11 cellular contexts compared by ENCODE assay signal in genomic region chr15:74786081-74786480, GRCh38. TPM values are rescaled to one million over a fixed set of nuclear protein-coding genes. Genes with fewer than 3 reads are reported as not detected.
DNase-seq lines count a peak whose midpoint lies in the region; ATAC-seq and TF ChIP-seq lines count a peak whose summit lies in the region.
"Not testable (repeated sequence)": the region's sequence is repeated elsewhere in the genome, so short reads cannot be mapped to it uniquely, and the experiment has no call there.
"Had no signal": no experiment of that assay in that cellular context is flagged by ENCODE, and none has a peak within 500 bp of the region (broad histone marks: within the 10 kb centered on the region; RNA-seq: fewer than 3 reads in every experiment).

No MANE protein-coding gene starts in this region.

- H3K9me3 ChIP-seq in CD8-positive, alpha-beta memory T cell (ENCODE audit: low read length); MM.1S (replicated peaks; ENCODE audit: insufficient read depth, low read length); lower lobe of right lung; psoas muscle; thymus (ENCODE audit: control insufficient read depth): not testable (repeated sequence)

- H3K9me3 Mint-ChIP-seq in CD8-positive, alpha-beta memory T cell; activated CD4-positive, alpha-beta T cell treated with anti-CD3 and anti-CD28 coated beads, Interleukin-2, amount 10 ng/mL, durations not matched to agents 24 days and 14 days; activated naive CD8-positive, alpha-beta T cell treated with anti-CD3 and anti-CD28 coated beads for 36 hours; effector memory CD8-positive, alpha-beta T cell: not testable (repeated sequence)

- H3K4me2 ChIP-seq in MM.1S (ENCODE audit: low read depth, low read length) = peak overlapping the region; percentile 99

- 36 to 45% (median 38%) methylated on average over 12 of the region's 12 CpGs for WGBS in psoas muscle, 3 donors
- WGBS in thymus = 89% methylated on average over 12 of the region's 12 CpGs

- ATAC-seq in effector memory CD8-positive, alpha-beta T cell (replicated peaks); lower lobe of right lung: not testable (repeated sequence)
- peak in 3 of 4 donors; percentile 22 to 56 (median 37) for ATAC-seq in psoas muscle

- peaks cover 91% of the 10 kb centered on the region for H3F3A ChIP-seq in MM.1S (ENCODE audit: insufficient read depth, low read length)

- peak overlapping the region; percentile 89 for H3K9ac ChIP-seq in MM.1S (ENCODE audit: low read length)

- CTCF ChIA-PET in CD8-positive, alpha-beta memory T cell (lab: Charles Lee) = interaction anchor here (2.2 to 15.8 kb wide), 3 partner anchors 10 to 39 kb away, joined by 4 to 1086 read pairs (median 100); partner anchors contain the start of gene CSK

- peak overlapping the region; percentile 69 for H3K27ac ChIP-seq in CD8-positive, alpha-beta memory T cell (ENCODE audit: low read depth, low read length)
- H3K27ac ChIP-seq in MM.1S (ENCODE audit: low read length) = peak overlapping the region; percentile 95
- peak overlapping the region; percentile 85 for H3K27ac ChIP-seq in lower lobe of right lung
- H3K27ac ChIP-seq in psoas muscle = peak overlapping the region; percentile 75
- H3K27ac ChIP-seq in thymus (ENCODE audit: low read depth) = peak overlapping the region; percentile 98

- not testable (repeated sequence) for DNase-seq in CD8-positive, alpha-beta memory T cell; MM.1S; activated CD4-positive, alpha-beta T cell treated with anti-CD3 and anti-CD28 coated beads, Interleukin-2, amount 10 ng/mL, durations not matched to agents 24 days and 14 days; activated naive CD8-positive, alpha-beta T cell treated with anti-CD3 and anti-CD28 coated beads for 36 hours; effector memory CD8-positive, alpha-beta T cell; lower lobe of right lung; psoas muscle

- H3K4me3 Mint-ChIP-seq in CD8-positive, alpha-beta memory T cell = peak overlapping the region; percentile 85 to 97 (median 91)
- peak overlapping the region; percentile 96 for H3K4me3 Mint-ChIP-seq in activated CD4-positive, alpha-beta T cell treated with anti-CD3 and anti-CD28 coated beads, Interleukin-2, amount 10 ng/mL, durations not matched to agents 24 days and 14 days
- H3K4me3 Mint-ChIP-seq in activated naive CD8-positive, alpha-beta T cell treated with anti-CD3 and anti-CD28 coated beads for 36 hours = peak overlapping the region; percentile 89
- H3K4me3 Mint-ChIP-seq in effector memory CD8-positive, alpha-beta T cell = peak overlapping the region; percentile 80 to 82

- not testable (repeated sequence) for H3K9me2 ChIP-seq in MM.1S (replicated peaks; ENCODE audit: insufficient read depth, low read length)

- H3K27me3 ChIP-seq in CD8-positive, alpha-beta memory T cell (ENCODE audit: insufficient read depth, low read length, poor library complexity, severe bottlenecking); MM.1S (replicated peaks; ENCODE audit: insufficient read depth, low read length); lower lobe of right lung (ENCODE audit: low read depth); psoas muscle (ENCODE audit: insufficient read depth in 3 of 3, low read length in 2 of 3); thymus (ENCODE audit: control insufficient read depth, insufficient read depth): not testable (repeated sequence)

- intact Hi-C loops in activated CD4-positive, alpha-beta T cell treated with anti-CD3 and anti-CD28 coated beads, Interleukin-2, amount 10 ng/mL, durations not matched to agents 24 days and 14 days (cut with micrococcal nuclease) = loop anchor here (2.0 to 10.0 kb wide), 8 partner anchors 15 to 839 kb away; partner anchors contain the start of genes C15orf39, COX5A, RPP25 and SIN3A
- intact Hi-C loops in lower lobe of right lung (cut with DNase I); psoas muscle (cut with DNase I): not testable (repeated sequence)

- H3K27me3 Mint-ChIP-seq in CD8-positive, alpha-beta memory T cell; activated CD4-positive, alpha-beta T cell treated with anti-CD3 and anti-CD28 coated beads, Interleukin-2, amount 10 ng/mL, durations not matched to agents 24 days and 14 days; activated naive CD8-positive, alpha-beta T cell treated with anti-CD3 and anti-CD28 coated beads for 36 hours; effector memory CD8-positive, alpha-beta T cell: not testable (repeated sequence)

- H4K20me1 ChIP-seq in MM.1S (ENCODE audit: insufficient read depth, low read length) = not testable (repeated sequence)

- peaks cover 0 to 38% (median 4%) of the 10 kb centered on the region in 3 donors for H3K36me3 Mint-ChIP-seq in CD8-positive, alpha-beta memory T cell
- peaks cover 63% of the 10 kb centered on the region for H3K36me3 Mint-ChIP-seq in activated CD4-positive, alpha-beta T cell treated with anti-CD3 and anti-CD28 coated beads, Interleukin-2, amount 10 ng/mL, durations not matched to agents 24 days and 14 days (ENCODE audit: low read depth)
- peaks cover 62% of the 10 kb centered on the region for H3K36me3 Mint-ChIP-seq in activated naive CD8-positive, alpha-beta T cell treated with anti-CD3 and anti-CD28 coated beads for 36 hours
- H3K36me3 Mint-ChIP-seq in effector memory CD8-positive, alpha-beta T cell (ENCODE audit: insufficient read depth) = peaks cover 87% of the 10 kb centered on the region

- H3K36me3 ChIP-seq in CD8-positive, alpha-beta memory T cell (ENCODE audit: insufficient read depth, low read length); MM.1S (replicated peaks; ENCODE audit: insufficient read depth, low read length); lower lobe of right lung; psoas muscle (ENCODE audit: insufficient read depth in 1 of 2, low read depth in 1 of 2); thymus (ENCODE audit: control insufficient read depth, insufficient read depth): not testable (repeated sequence)

- not testable (repeated sequence) for TF ChIP-seq CTCF in MM.1S (IDR thresholded peaks at IDR 0.05; ENCODE audit: low read length); lower lobe of right lung (IDR thresholded peaks at IDR 0.05); psoas muscle (IDR thresholded peaks at IDR 0.05)

- H3K4me1 ChIP-seq in CD8-positive, alpha-beta memory T cell (ENCODE audit: insufficient read depth, low read length) = peaks cover 66% of the 10 kb centered on the region
- H3K4me1 ChIP-seq in MM.1S (ENCODE audit: low read length) (peaks cover 57% of the 10 kb centered on the region), lower lobe of right lung (peaks cover 90% of the 10 kb centered on the region), psoas muscle (peaks cover 88% of the 10 kb centered on the region), thymus (ENCODE audit: control insufficient read depth, insufficient read depth, low read length) (peaks cover 73% of the 10 kb centered on the region)

- H3K27ac Mint-ChIP-seq in CD8-positive, alpha-beta memory T cell = peak overlapping the region; percentile 92 to 99 (median 98)
- peak overlapping the region; percentile 98 for H3K27ac Mint-ChIP-seq in activated CD4-positive, alpha-beta T cell treated with anti-CD3 and anti-CD28 coated beads, Interleukin-2, amount 10 ng/mL, durations not matched to agents 24 days and 14 days
- peak overlapping the region; percentile 99 for H3K27ac Mint-ChIP-seq in activated naive CD8-positive, alpha-beta T cell treated with anti-CD3 and anti-CD28 coated beads for 36 hours
- H3K27ac Mint-ChIP-seq in effector memory CD8-positive, alpha-beta T cell = peak overlapping the region; percentile 82 to 90

- not testable (repeated sequence) for H2AFZ ChIP-seq in MM.1S (ENCODE audit: low read length)

- H3K79me2 ChIP-seq in MM.1S (ENCODE audit: low read length) = peaks cover 81% of the 10 kb centered on the region

- H3K4me3 ChIP-seq in CD8-positive, alpha-beta memory T cell (ENCODE audit: low read length) = peak overlapping the region; percentile 80
- H3K4me3 ChIP-seq in MM.1S (ENCODE audit: low read length) (peak overlapping the region; percentile 39), lower lobe of right lung (peak overlapping the region; percentile 44), thymus (ENCODE audit: low read length) (peak overlapping the region; percentile 14)
- not testable (repeated sequence) for H3K4me3 ChIP-seq in psoas muscle

- POLR2A ChIA-PET in CD8-positive, alpha-beta memory T cell (lab: Charles Lee) = interaction anchor here (0.5 to 3.9 kb wide), 4 partner anchors 9 to 170 kb away, joined by 3 to 31 read pairs (median 7); partner anchors contain the start of genes CLK3 and COX5A

- peaks cover 69 to 81% (median 75%) of the 10 kb centered on the region in 3 donors for H3K4me1 Mint-ChIP-seq in CD8-positive, alpha-beta memory T cell
- peaks cover 61% of the 10 kb centered on the region for H3K4me1 Mint-ChIP-seq in activated CD4-positive, alpha-beta T cell treated with anti-CD3 and anti-CD28 coated beads, Interleukin-2, amount 10 ng/mL, durations not matched to agents 24 days and 14 days
- H3K4me1 Mint-ChIP-seq in activated naive CD8-positive, alpha-beta T cell treated with anti-CD3 and anti-CD28 coated beads for 36 hours = peaks cover 48% of the 10 kb centered on the region
- peaks cover 73 to 76% of the 10 kb centered on the region in 2 donors for H3K4me1 Mint-ChIP-seq in effector memory CD8-positive, alpha-beta T cell (ENCODE audit: low read depth in 2 of 2)

RNA-seq across cellular contexts. Expression of gene CSK, which starts 4.2 kb away (rescaled TPM):
- total RNA-seq in CD8-positive, alpha-beta memory T cell = 100 to 1,000 TPM; 288 to 294 TPM
- polyA plus RNA-seq in CD8-positive, alpha-beta memory T cell = 154 TPM
- 332 and 340 TPM in 2 replicates for total RNA-seq in activated CD4-positive, alpha-beta T cell treated with anti-CD3 and anti-CD28 coated beads, Interleukin-2, amount 10 ng/mL, durations not matched to agents 24 days and 14 days
- 100 to 1,000 TPM; 308 to 310 TPM for total RNA-seq in activated naive CD8-positive, alpha-beta T cell treated with anti-CD3 and anti-CD28 coated beads for 36 hours
- total RNA-seq in lower lobe of right lung = 83.8 TPM
- 10 to 100 TPM; 15.5 to 23.8 (median 17.9) TPM for total RNA-seq in psoas muscle
- polyA plus RNA-seq in psoas muscle = 10 to 100 TPM; 12.2 to 29.6 (median 15.1) TPM
- 94.4 TPM for polyA plus RNA-seq in thymus

RNA-seq across cellular contexts. Expression of gene LMAN1L, which starts 26.6 kb away (rescaled TPM):
- total RNA-seq in CD8-positive, alpha-beta memory T cell = under 1 TPM in 1 of 2 experiments, not detected in 1; 0.27 TPM
- not detected for polyA plus RNA-seq in CD8-positive, alpha-beta memory T cell
- total RNA-seq in activated CD4-positive, alpha-beta T cell treated with anti-CD3 and anti-CD28 coated beads, Interleukin-2, amount 10 ng/mL, durations not matched to agents 24 days and 14 days = 0.33 and 0.36 TPM in 2 replicates
- total RNA-seq in activated naive CD8-positive, alpha-beta T cell treated with anti-CD3 and anti-CD28 coated beads for 36 hours = under 1 TPM; 0.14 to 0.33 TPM
- total RNA-seq in lower lobe of right lung (not detected), psoas muscle (under 1 TPM in 2 of 4 donors, not detected in 2; 0.36 to 0.66 TPM)
- polyA plus RNA-seq in psoas muscle (not detected), thymus (0.41 TPM)
- total RNA-seq: kidney epithelial cell, WTC11 had no signal

RNA-seq across cellular contexts. Expression of gene CYP1A2, which starts 37.4 kb away (rescaled TPM):
- total RNA-seq in CD8-positive, alpha-beta memory T cell = not detected
- polyA plus RNA-seq in CD8-positive, alpha-beta memory T cell = not detected
- total RNA-seq in activated CD4-positive, alpha-beta T cell treated with anti-CD3 and anti-CD28 coated beads, Interleukin-2, amount 10 ng/mL, durations not matched to agents 24 days and 14 days = not detected in 2 replicates
- not detected for total RNA-seq in activated naive CD8-positive, alpha-beta T cell treated with anti-CD3 and anti-CD28 coated beads for 36 hours
- total RNA-seq in lower lobe of right lung (not detected), psoas muscle (not detected)
- polyA plus RNA-seq in psoas muscle (under 1 TPM in 1 of 3 donors, not detected in 2; 0.03 TPM), thymus (0.05 TPM)
- total RNA-seq: kidney epithelial cell, Right ventricle myocardium superior, WTC11 had no signal

RNA-seq across cellular contexts. Expression of gene CPLX3, which starts 40.3 kb away (rescaled TPM):
- total RNA-seq in CD8-positive, alpha-beta memory T cell = not detected
- polyA plus RNA-seq in CD8-positive, alpha-beta memory T cell = not detected
- total RNA-seq in activated CD4-positive, alpha-beta T cell treated with anti-CD3 and anti-CD28 coated beads, Interleukin-2, amount 10 ng/mL, durations not matched to agents 24 days and 14 days = 0.09 TPM in 2 replicates
- total RNA-seq in activated naive CD8-positive, alpha-beta T cell treated with anti-CD3 and anti-CD28 coated beads for 36 hours = under 1 TPM in 1 of 2 experiments, not detected in 1; 0.19 TPM
- total RNA-seq in lower lobe of right lung (not detected), psoas muscle (under 1 TPM in 1 of 4 donors, not detected in 3; 0.19 TPM)
- polyA plus RNA-seq in psoas muscle (under 1 TPM in 2 of 3 donors, not detected in 1; 0.03 to 0.04 TPM), thymus (1.1 TPM)
- total RNA-seq: kidney epithelial cell had no signal

RNA-seq across cellular contexts. Expression of gene ULK3, which starts 56.9 kb away (rescaled TPM):
- total RNA-seq in CD8-positive, alpha-beta memory T cell = 10 to 100 TPM; 53.9 to 60.1 TPM
- polyA plus RNA-seq in CD8-positive, alpha-beta memory T cell = 43.1 TPM
- total RNA-seq in activated CD4-positive, alpha-beta T cell treated with anti-CD3 and anti-CD28 coated beads, Interleukin-2, amount 10 ng/mL, durations not matched to agents 24 days and 14 days = 52.6 and 57.3 TPM in 2 replicates
- total RNA-seq in activated naive CD8-positive, alpha-beta T cell treated with anti-CD3 and anti-CD28 coated beads for 36 hours = 10 to 100 TPM; 41.1 to 49.9 TPM
- 40.3 TPM for total RNA-seq in lower lobe of right lung
- 10 to 100 TPM; 17.7 to 34.5 (median 27.0) TPM for total RNA-seq in psoas muscle
- 10 to 100 TPM; 33.2 to 43.5 (median 42.8) TPM for polyA plus RNA-seq in psoas muscle
- polyA plus RNA-seq in thymus = 59.4 TPM
